ENCODE assay signal across 1 cellular context in the genomic region with DNA sequence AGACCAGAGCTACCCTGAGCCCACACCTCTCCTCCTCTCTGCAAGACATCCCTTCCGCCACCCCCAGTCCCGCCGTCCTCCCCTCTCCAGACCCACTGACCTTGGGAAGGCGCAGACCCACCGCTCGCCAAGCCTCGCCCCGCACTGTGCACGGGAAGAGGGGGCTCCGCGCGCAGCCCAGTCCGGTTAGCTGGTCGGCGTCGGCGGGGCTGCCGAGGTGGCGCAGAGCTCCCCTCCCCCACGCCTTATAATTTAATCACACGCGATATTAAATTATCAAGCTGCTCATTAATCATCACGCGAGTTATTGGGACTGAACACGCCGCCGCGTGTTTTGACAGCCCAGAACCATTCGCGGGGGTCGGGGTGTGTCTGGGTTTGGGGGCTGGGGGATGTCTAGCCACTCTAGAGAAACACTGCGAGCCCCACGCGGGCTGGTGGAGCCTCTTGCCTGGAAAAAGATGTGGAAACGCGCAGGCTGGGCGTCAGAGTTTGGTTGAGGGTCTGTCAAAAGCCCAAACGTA.
TF ChIP-seq lines count a peak whose summit lies in the region.

A gene (minus strand): TSS at position 188 of the 524 bp plus-strand sequence.

TF ChIP-seq in GM23338, 12 proteins besides CTCF, POLR2A, EP300 and RAD21 (continued from another document):
- TF ChIP-seq, protein P1, sequence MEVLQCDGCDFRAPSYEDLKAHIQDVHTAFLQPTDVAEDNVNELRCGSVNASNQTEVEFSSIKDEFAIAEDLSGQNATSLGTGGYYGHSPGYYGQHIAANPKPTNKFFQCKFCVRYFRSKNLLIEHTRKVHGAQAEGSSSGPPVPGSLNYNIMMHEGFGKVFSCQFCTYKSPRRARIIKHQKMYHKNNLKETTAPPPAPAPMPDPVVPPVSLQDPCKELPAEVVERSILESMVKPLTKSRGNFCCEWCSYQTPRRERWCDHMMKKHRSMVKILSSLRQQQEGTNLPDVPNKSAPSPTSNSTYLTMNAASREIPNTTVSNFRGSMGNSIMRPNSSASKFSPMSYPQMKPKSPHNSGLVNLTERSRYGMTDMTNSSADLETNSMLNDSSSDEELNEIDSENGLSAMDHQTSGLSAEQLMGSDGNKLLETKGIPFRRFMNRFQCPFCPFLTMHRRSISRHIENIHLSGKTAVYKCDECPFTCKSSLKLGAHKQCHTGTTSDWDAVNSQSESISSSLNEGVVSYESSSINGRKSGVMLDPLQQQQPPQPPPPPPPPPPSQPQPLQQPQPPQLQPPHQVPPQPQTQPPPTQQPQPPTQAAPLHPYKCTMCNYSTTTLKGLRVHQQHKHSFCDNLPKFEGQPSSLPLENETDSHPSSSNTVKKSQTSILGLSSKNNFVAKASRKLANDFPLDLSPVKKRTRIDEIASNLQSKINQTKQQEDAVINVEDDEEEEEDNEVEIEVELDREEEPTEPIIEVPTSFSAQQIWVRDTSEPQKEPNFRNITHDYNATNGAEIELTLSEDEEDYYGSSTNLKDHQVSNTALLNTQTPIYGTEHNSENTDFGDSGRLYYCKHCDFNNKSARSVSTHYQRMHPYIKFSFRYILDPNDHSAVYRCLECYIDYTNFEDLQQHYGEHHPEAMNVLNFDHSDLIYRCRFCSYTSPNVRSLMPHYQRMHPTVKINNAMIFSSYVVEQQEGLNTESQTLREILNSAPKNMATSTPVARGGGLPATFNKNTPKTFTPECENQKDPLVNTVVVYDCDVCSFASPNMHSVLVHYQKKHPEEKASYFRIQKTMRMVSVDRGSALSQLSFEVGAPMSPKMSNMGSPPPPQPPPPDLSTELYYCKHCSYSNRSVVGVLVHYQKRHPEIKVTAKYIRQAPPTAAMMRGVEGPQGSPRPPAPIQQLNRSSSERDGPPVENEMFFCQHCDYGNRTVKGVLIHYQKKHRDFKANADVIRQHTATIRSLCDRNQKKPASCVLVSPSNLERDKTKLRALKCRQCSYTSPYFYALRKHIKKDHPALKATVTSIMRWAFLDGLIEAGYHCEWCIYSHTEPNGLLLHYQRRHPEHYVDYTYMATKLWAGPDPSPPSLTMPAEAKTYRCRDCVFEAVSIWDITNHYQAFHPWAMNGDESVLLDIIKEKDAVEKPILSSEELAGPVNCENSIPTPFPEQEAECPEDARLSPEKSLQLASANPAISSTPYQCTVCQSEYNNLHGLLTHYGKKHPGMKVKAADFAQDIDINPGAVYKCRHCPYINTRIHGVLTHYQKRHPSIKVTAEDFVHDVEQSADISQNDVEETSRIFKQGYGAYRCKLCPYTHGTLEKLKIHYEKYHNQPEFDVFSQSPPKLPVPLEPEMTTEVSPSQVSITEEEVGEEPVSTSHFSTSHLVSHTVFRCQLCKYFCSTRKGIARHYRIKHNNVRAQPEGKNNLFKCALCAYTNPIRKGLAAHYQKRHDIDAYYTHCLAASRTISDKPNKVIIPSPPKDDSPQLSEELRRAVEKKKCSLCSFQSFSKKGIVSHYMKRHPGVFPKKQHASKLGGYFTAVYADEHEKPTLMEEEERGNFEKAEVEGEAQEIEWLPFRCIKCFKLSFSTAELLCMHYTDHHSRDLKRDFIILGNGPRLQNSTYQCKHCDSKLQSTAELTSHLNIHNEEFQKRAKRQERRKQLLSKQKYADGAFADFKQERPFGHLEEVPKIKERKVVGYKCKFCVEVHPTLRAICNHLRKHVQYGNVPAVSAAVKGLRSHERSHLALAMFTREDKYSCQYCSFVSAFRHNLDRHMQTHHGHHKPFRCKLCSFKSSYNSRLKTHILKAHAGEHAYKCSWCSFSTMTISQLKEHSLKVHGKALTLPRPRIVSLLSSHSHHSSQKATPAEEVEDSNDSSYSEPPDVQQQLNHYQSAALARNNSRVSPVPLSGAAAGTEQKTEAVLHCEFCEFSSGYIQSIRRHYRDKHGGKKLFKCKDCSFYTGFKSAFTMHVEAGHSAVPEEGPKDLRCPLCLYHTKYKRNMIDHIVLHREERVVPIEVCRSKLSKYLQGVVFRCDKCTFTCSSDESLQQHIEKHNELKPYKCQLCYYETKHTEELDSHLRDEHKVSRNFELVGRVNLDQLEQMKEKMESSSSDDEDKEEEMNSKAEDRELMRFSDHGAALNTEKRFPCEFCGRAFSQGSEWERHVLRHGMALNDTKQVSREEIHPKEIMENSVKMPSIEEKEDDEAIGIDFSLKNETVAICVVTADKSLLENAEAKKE (CRISPR knock-in tag; IDR thresholded peaks at IDR 0.05): no peak
- TF ChIP-seq POLR2AphosphoS5 (IDR thresholded peaks at IDR 0.05; ENCODE audit: low read depth) (no peak), JUNB (IDR thresholded peaks at IDR 0.05; ENCODE audit: unreplicated experiment) (no peak)
